Comparison of ENCODE assay signal across 16 cellular contexts in the genomic region with DNA sequence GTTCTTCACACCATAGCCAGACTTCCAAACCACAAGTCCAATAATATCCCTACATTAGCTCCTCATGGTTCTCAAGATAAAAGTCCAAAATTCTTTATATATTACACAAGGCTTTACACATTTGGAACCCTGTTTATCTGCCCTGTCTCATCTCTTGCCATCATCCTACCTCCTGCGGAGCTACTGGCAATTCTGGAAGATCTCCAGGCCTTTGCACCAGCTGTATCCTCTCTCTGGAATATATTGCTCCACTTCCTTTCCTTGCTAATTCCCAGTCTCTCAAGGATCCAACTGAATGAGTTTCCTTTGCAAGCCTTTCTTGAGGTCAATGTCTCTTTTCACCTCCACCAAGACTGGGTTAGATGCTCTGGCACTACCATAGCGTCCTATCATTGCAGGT. TPM values are rescaled to one million over a fixed set of nuclear protein-coding genes. Genes with fewer than 3 reads are reported as not detected.
DNase-seq lines count a peak whose midpoint lies in the region; ATAC-seq and TF ChIP-seq lines count a peak whose summit lies in the region.
"Had no signal": no experiment of that assay in that cellular context is flagged by ENCODE, and none has a peak within 500 bp of the region (broad histone marks: within the 10 kb centered on the region; RNA-seq: fewer than 3 reads in every experiment).

No MANE protein-coding gene starts in this region.

- no peaks in the 10 kb centered on the region for H3K36me3 ChIP-seq in A673 (ENCODE audit: insufficient read depth, low read length, poor library complexity, severe bottlenecking)
- H3K36me3 ChIP-seq in SK-N-MC (ENCODE audit: insufficient read depth, low read length), result no peaks in the 10 kb centered on the region
- H3K36me3 ChIP-seq: BLaER1 had no signal

- H3K4me3 ChIP-seq in A673 (ENCODE audit: low read depth, low read length, poor library complexity, severe bottlenecking) (no peak overlapping the region), SK-N-MC (no peak overlapping the region)
- H3K4me3 ChIP-seq: A549, BLaER1, K562 had no signal

- in situ Hi-C loops in GM13976 (cut with MboI; ENCODE audit: low sequenced_read_pairs, unreplicated experiment), result no loop called here

- peak; percentile 60 for DNase-seq in A673 (ENCODE audit: low spot score)
- DNase-seq in EL, result peak; percentile 24
- peak; percentile 34 for DNase-seq in SK-N-MC (ENCODE audit: low read depth, low spot score)
- DNase-seq in pons (ENCODE audit: low spot score), result peak; percentile 3
- DNase-seq in GM13976 (ENCODE audit: low spot score), result no peak
- DNase-seq in DMS53 treated with DMSO at 0.1 percent for 48 hours (lab: John Stamatoyannopoulos, UW; ENCODE audit: unreplicated experiment), result no peak
- DNase-seq: Calu3; CD8-positive, alpha-beta T cell; DND-41; GDM1; H9; IMR-90 had no signal

- H3K27me3 ChIP-seq in A673 (replicated peaks; ENCODE audit: insufficient read depth, low read depth, low read length, poor library complexity), result no peaks in the 10 kb centered on the region
- H3K27me3 ChIP-seq: BLaER1 had no signal

- H3K9me3 ChIP-seq in A673 (ENCODE audit: low read depth, low read length, poor library complexity, severe bottlenecking) (no peaks in the 10 kb centered on the region), SK-N-MC (ENCODE audit: low read depth, low read length) (no peaks in the 10 kb centered on the region)
- H3K9me3 ChIP-seq: A549, BLaER1 had no signal

- no peak overlapping the region for H3K27ac ChIP-seq in A673 (ENCODE audit: low read depth, low read length, poor library complexity, severe bottlenecking)
- H3K27ac ChIP-seq in SK-N-MC, result no peak overlapping the region
- H3K27ac ChIP-seq: A549, BLaER1 had no signal

- H3K4me1 ChIP-seq in A673 (ENCODE audit: insufficient read depth, low read length, poor library complexity, severe bottlenecking), result peaks cover 6% of the 10 kb centered on the region
- H3K4me1 ChIP-seq: A549, BLaER1 had no signal

- no peak for ATAC-seq in GM19324 (IDR thresholded peaks at IDR 0.05; ENCODE audit: low FRiP score, unreplicated experiment)
- ATAC-seq: A549; CD8-positive, alpha-beta T cell; K562 had no signal

- no peak for TF ChIP-seq CTCF in A673 (conservative IDR thresholded peaks at IDR 0.05; ENCODE audit: low read depth, low read length)
- TF ChIP-seq CTCF in GM13976 (IDR thresholded peaks at IDR 0.05; ENCODE audit: borderline replicate concordance, control extremely low read depth, extremely low read depth, insufficient read depth, missing control alignments), result no peak

- BruUV-seq in A673 (replicated peaks; lab: Mats Ljungman, UMichigan), result no TSS peak

- CTCF ChIA-PET in A673 (lab: Charles Lee), result no interaction called here

- POLR2A ChIA-PET in A673 (lab: Charles Lee; ENCODE audit: low non-redundant PET), result no interaction called here

- intact Hi-C loops in A673 (cut with micrococcal nuclease; ENCODE audit: unreplicated experiment), result no loop called here

- no peak overlapping the region for H3K9ac ChIP-seq in SK-N-MC (ENCODE audit: insufficient read length)
- H3K9ac ChIP-seq: BLaER1 had no signal

RNA-seq across cellular contexts. Expression of a gene that starts 41.3 kb away (rescaled TPM):
- total RNA-seq in A673 (2021), result 26.2 and 32.5 TPM in 2 replicates

Comparison
In these comparisons a context has a peak if more than half of its experiments do, and no peak if none do; other contexts are left out.
1. DNase-seq: peak in A673 (single experiment), EL (single experiment), SK-N-MC (single experiment) and pons (single experiment); none in GM13976 (single experiment) and DMS53 treated with DMSO at 0.1 percent for 48 hours (single experiment).